In genomic region chr6:136290406-136291010, GRCh38 we compare ENCODE assay signal across 8 cellular contexts. TPM values are rescaled to one million over a fixed set of nuclear protein-coding genes. Genes with fewer than 3 reads are reported as not detected.
DNase-seq lines count a peak whose midpoint lies in the region; ATAC-seq and TF ChIP-seq lines count a peak whose summit lies in the region.

No MANE protein-coding gene starts in this region.

- ATAC-seq in GM18907 (IDR thresholded peaks at IDR 0.05; ENCODE audit: unreplicated experiment) (peak; percentile 37), HG03378 (IDR thresholded peaks at IDR 0.05; ENCODE audit: unreplicated experiment) (peak; percentile 18)

- peaks cover 7% of the 10 kb centered on the region for H3K4me1 ChIP-seq in ectodermal cell (ENCODE audit: control insufficient read depth, insufficient read depth, low read length)

- H3K36me3 ChIP-seq in ectodermal cell (ENCODE audit: control insufficient read depth, insufficient read depth, low read length): no peaks in the 10 kb centered on the region

- H3K4me3 Mint-ChIP-seq in activated CD4-positive, alpha-beta memory T cell treated with anti-CD3 and anti-CD28 coated beads, Interleukin-2, amount 10 ng/mL, durations not matched to agents 7 days and 5 days: peak overlapping the region; percentile 94

- TF ChIP-seq CTCF in 22Rv1 (IDR thresholded peaks at IDR 0.05): no peak

- CTCF ChIA-PET in activated CD4-positive, alpha-beta memory T cell treated with anti-CD3 and anti-CD28 coated beads, Interleukin-2, amount 10 ng/mL, durations not matched to agents 7 days and 5 days (lab: Charles Lee): interaction anchor here (0.9 to 5.4 kb wide), 7 partner anchors 9 to 721 kb away, joined by 3 to 39 read pairs (median 4); partner anchors contain the start of genes MAP3K5 and MTFR2

- peaks cover 39% of the 10 kb centered on the region for H3K4me1 Mint-ChIP-seq in activated CD4-positive, alpha-beta memory T cell treated with anti-CD3 and anti-CD28 coated beads, Interleukin-2, amount 10 ng/mL, durations not matched to agents 7 days and 5 days

- peak overlapping the region; percentile 93 for H3K4me3 ChIP-seq in ectodermal cell (ENCODE audit: insufficient read depth, low read depth, low read length)

- H3K27ac ChIP-seq in 22Rv1 (peak overlapping the region; percentile 98), ectodermal cell (ENCODE audit: insufficient read depth, low read depth, low read length, poor library complexity, severe bottlenecking) (peak overlapping the region; percentile 86)

- no peaks in the 10 kb centered on the region for H3K9me3 ChIP-seq in ectodermal cell (ENCODE audit: control insufficient read depth, low read length)

- 18 to 19% methylated on average over 22 of the region's 22 CpGs for WGBS in ectodermal cell, 2 experiments

- peaks cover 29% of the 10 kb centered on the region for H3K36me3 Mint-ChIP-seq in activated CD4-positive, alpha-beta memory T cell treated with anti-CD3 and anti-CD28 coated beads, Interleukin-2, amount 10 ng/mL, durations not matched to agents 7 days and 5 days (ENCODE audit: low read depth)

- no peaks in the 10 kb centered on the region for H3K27me3 ChIP-seq in ectodermal cell (ENCODE audit: control insufficient read depth, insufficient read depth, low read length, poor library complexity, severe bottlenecking)

- no peaks in the 10 kb centered on the region for H3K9me3 Mint-ChIP-seq in activated CD4-positive, alpha-beta memory T cell treated with anti-CD3 and anti-CD28 coated beads, Interleukin-2, amount 10 ng/mL, durations not matched to agents 7 days and 5 days

- peak overlapping the region; percentile 100 for H3K27ac Mint-ChIP-seq in activated CD4-positive, alpha-beta memory T cell treated with anti-CD3 and anti-CD28 coated beads, Interleukin-2, amount 10 ng/mL, durations not matched to agents 7 days and 5 days

- DNase-seq in NCI-H748 (lab: John Stamatoyannopoulos, UW; ENCODE audit: unreplicated experiment) (peak; percentile 84), medulla oblongata (ENCODE audit: extremely low spot score) (peak; percentile 79)
- peak; percentile 89 for DNase-seq in activated CD4-positive, alpha-beta memory T cell treated with anti-CD3 and anti-CD28 coated beads, Interleukin-2, amount 10 ng/mL, durations not matched to agents 7 days and 5 days
- peak; percentile 44 for DNase-seq in stimulated activated CD8-positive, alpha-beta memory T cell treated with anti-CD3 and anti-CD28 coated beads, Interleukin-12 subunit alpha, Interleukin-12 subunit beta, amount 100 ng/mL, for 24 hours (ENCODE audit: extremely low read depth)

- POLR2A ChIA-PET in activated CD4-positive, alpha-beta memory T cell treated with anti-CD3 and anti-CD28 coated beads, Interleukin-2, amount 10 ng/mL, durations not matched to agents 7 days and 5 days (lab: Charles Lee): interaction anchor here (0.6 to 8.1 kb wide), 45 partner anchors 9 to 1854 kb away, joined by 3 to 299 read pairs (median 6); partner anchors contain the start of genes AHI1, HBS1L, MAP3K5 and MTFR2

- no peaks in the 10 kb centered on the region for H3K27me3 Mint-ChIP-seq in activated CD4-positive, alpha-beta memory T cell treated with anti-CD3 and anti-CD28 coated beads, Interleukin-2, amount 10 ng/mL, durations not matched to agents 7 days and 5 days

RNA-seq across cellular contexts. Expression of gene BCLAF1, which starts 0.9 kb away (rescaled TPM):
- total RNA-seq in activated CD4-positive, alpha-beta memory T cell treated with anti-CD3 and anti-CD28 coated beads, Interleukin-2, amount 10 ng/mL, durations not matched to agents 7 days and 5 days: 100 to 1,000 TPM; 128 to 132 TPM
- polyA plus RNA-seq in ectodermal cell (2013, experiment 1 of 4): 221 TPM
- 236 TPM for polyA plus RNA-seq in ectodermal cell (2013, experiment 2 of 4)
- 146 TPM for polyA plus RNA-seq in ectodermal cell (2013, experiment 3 of 4)
- 148 TPM for polyA plus RNA-seq in ectodermal cell (2013, experiment 4 of 4)

RNA-seq across cellular contexts. Expression of gene MTFR2, which starts 40.4 kb away (rescaled TPM):
- total RNA-seq in activated CD4-positive, alpha-beta memory T cell treated with anti-CD3 and anti-CD28 coated beads, Interleukin-2, amount 10 ng/mL, durations not matched to agents 7 days and 5 days: 10 to 100 TPM; 20.4 to 21.4 TPM
- 6.9 TPM for polyA plus RNA-seq in ectodermal cell (2013, experiment 1 of 4)
- 8.8 TPM for polyA plus RNA-seq in ectodermal cell (2013, experiment 2 of 4)
- 6.9 TPM for polyA plus RNA-seq in ectodermal cell (2013, experiment 3 of 4)
- 6.4 TPM for polyA plus RNA-seq in ectodermal cell (2013, experiment 4 of 4)

Comparison
In these comparisons a context has a peak if more than half of its experiments do, and no peak if none do; other contexts are left out.
1. Peak in every context shown above with its lines: DNase-seq, ATAC-seq, H3K4me3 ChIP-seq and H3K27ac ChIP-seq.